Comparison of ENCODE assay signal across 19 cellular contexts in the genomic region with DNA sequence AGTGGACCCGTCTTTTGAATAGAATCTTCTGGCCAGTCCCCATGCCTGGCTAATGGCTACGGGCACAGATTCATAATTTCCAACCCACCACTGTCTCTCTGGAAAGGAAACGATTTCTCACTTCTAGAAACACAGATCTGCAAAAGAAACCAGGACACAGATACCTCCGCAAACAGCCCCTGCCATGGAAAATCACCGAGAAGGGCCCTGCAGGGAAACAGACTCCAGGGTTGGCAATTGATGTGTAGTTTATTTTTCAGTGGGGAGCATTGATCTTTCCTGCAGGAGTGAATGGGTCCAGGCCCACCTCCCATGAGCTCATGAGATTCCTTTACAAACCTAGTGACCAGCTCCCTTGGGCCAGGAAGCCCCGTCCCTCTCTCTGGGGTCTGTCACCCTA.
A peak's percentile ranks its signal among the peaks of the same experiment; 100 is the strongest.
DNase-seq lines count a peak whose midpoint lies in the region; FAIRE-seq and TF ChIP-seq lines count a peak whose summit lies in the region.
"Had no signal": no experiment of that assay in that cellular context is flagged by ENCODE, and none has a peak within 500 bp of the region (broad histone marks: within the 10 kb centered on the region; RNA-seq: fewer than 3 reads in every experiment).

No MANE protein-coding gene starts in this region.

- H2BK15ac ChIP-seq in H9 (ENCODE audit: low read depth, low read length): no peak overlapping the region

- H3K4ac ChIP-seq in H9 (ENCODE audit: low read depth, low read length): no peak overlapping the region

- H3K9ac ChIP-seq in H9 (ENCODE audit: extremely low read depth, insufficient read length, low read length): no peak overlapping the region

- H3T11ph ChIP-seq in H9 (ENCODE audit: low read length): no peak overlapping the region

- H2BK20ac ChIP-seq in H9 (ENCODE audit: low read depth, low read length, poor library complexity, severe bottlenecking): no peak overlapping the region

- no peak overlapping the region for H2AFZ ChIP-seq in H9 (ENCODE audit: low read length)

- H2BK120ac ChIP-seq in H9 (ENCODE audit: low read depth, low read length, poor library complexity, severe bottlenecking): no peak overlapping the region

- no peak overlapping the region for H3K14ac ChIP-seq in H9 (ENCODE audit: insufficient read depth, low read length)

- H4K20me1 ChIP-seq in H9 (ENCODE audit: control insufficient read depth, insufficient read depth, insufficient read length): no peaks in the 10 kb centered on the region

- H3K18ac ChIP-seq in H9 (ENCODE audit: insufficient read length, low read depth, low read length): no peak overlapping the region

- H3K9me3 ChIP-seq in H9 (ENCODE audit: control insufficient read depth, low read depth, low read length): no peaks in the 10 kb centered on the region
- H3K9me3 ChIP-seq: BE2C had no signal

- H3K27me3 Mint-ChIP-seq in H9 (ENCODE audit: low read depth): peaks cover 4% of the 10 kb centered on the region; the same call in 1 of the 2 replicates
- peaks cover 3% of the 10 kb centered on the region for H3K27me3 Mint-ChIP-seq in neural crest cell (ENCODE audit: low read depth)

- no peak overlapping the region for H3K23ac ChIP-seq in H9 (ENCODE audit: insufficient read length, low read depth, low read length)

- H3K23me2 ChIP-seq in H9 (ENCODE audit: insufficient read length, low read depth, low read length, poor library complexity, severe bottlenecking): no peaks in the 10 kb centered on the region

- H3K27ac ChIP-seq in H9 (ENCODE audit: insufficient read length, low read depth, low read length) (no peak overlapping the region), cingulate gyrus (ENCODE audit: low read depth, low read length) (peak overlapping the region; percentile 14)

- no peak for FAIRE-seq in frontal cortex (lab: Jason Lieb, UNC)
- FAIRE-seq: GM12878, HepG2 had no signal

- no peaks in the 10 kb centered on the region for H3K79me1 ChIP-seq in H9 (ENCODE audit: insufficient read depth, low read depth, low read length, poor library complexity, severe bottlenecking)

- no peak overlapping the region for H2AK5ac ChIP-seq in H9 (ENCODE audit: insufficient read length, low read length)

- H3K79me2 ChIP-seq in H9 (ENCODE audit: insufficient read depth, low read length): no peaks in the 10 kb centered on the region

- no peak overlapping the region; a peak in 1 of 7 replicates for H3K27ac Mint-ChIP-seq in H9
- peak overlapping the region; percentile 10 for H3K27ac Mint-ChIP-seq in neural crest cell (ENCODE audit: unreplicated experiment)
- H3K27ac Mint-ChIP-seq: CD14-positive monocyte; CD8-positive, alpha-beta T cell; IgD-negative memory B cell had no signal

- no peak overlapping the region for H3K4me2 ChIP-seq in H9 (ENCODE audit: insufficient read depth, insufficient read length, low read length)

- H4K91ac ChIP-seq in H9 (ENCODE audit: insufficient read length, low read depth, low read length): no peak overlapping the region

- 0 out of 5 replicates have a peak overlapping the region, but pooled peaks of 1 of the 2 experiments have one; percentile 47 for H3K4me3 Mint-ChIP-seq in H9
- H3K4me3 Mint-ChIP-seq in neural crest cell: no peak overlapping the region
- H3K4me3 Mint-ChIP-seq: CD14-positive monocyte; CD8-positive, alpha-beta T cell; IgD-negative memory B cell had no signal

- DNase-seq in H9 (peak; percentile 12), neural crest cell (ENCODE audit: low read depth, low spot score) (no peak), frontal cortex (ENCODE audit: low spot score in 2 of 2) (no peak), NCI-H1930 (lab: John Stamatoyannopoulos, UW) (no peak), DMS79 (lab: John Stamatoyannopoulos, UW) (no peak)
- DNase-seq in stimulated activated CD4-positive, alpha-beta T cell treated with anti-CD3 and anti-CD28 coated beads, Interleukin-4, amount 100 ng/mL, for 24 hours: no peak
- DNase-seq: ACHN; BE2C; Calu3; CD8-positive, alpha-beta T cell; DND-41; EL; GOT3; H7 had no signal

- no peaks in the 10 kb centered on the region for H3K9me3 Mint-ChIP-seq in H9
- H3K9me3 Mint-ChIP-seq in neural crest cell: no peaks in the 10 kb centered on the region
- H3K9me3 Mint-ChIP-seq: CD8-positive, alpha-beta T cell; IgD-negative memory B cell had no signal

- WGBS in H9 (ENCODE audit: extremely low coverage, insufficient read length, low lambda C conversion rate): no CpG with 5 or more reads among the region's 6 CpGs

- no peak overlapping the region for H4K8ac ChIP-seq in H9 (replicated peaks; ENCODE audit: insufficient read length, low read depth, low read length)

- no peak overlapping the region for H2BK12ac ChIP-seq in H9 (ENCODE audit: insufficient read length, low read depth, low read length)

- TF ChIP-seq CTCF in H9 (conservative IDR thresholded peaks at IDR 0.05) (no peak), neural crest cell (conservative IDR thresholded peaks at IDR 0.05) (no peak)

- no peaks in the 10 kb centered on the region for H3K4me1 ChIP-seq in H9 (ENCODE audit: insufficient read depth, low read length)
- H3K4me1 ChIP-seq: BE2C had no signal

- H4K5ac ChIP-seq in H9 (ENCODE audit: insufficient read length, low read depth, low read length): no peak overlapping the region

- no peaks in the 10 kb centered on the region for H3K27me3 ChIP-seq in H9 (ENCODE audit: insufficient read depth, low read length)
- H3K27me3 ChIP-seq: BE2C had no signal

- H3K36me3 Mint-ChIP-seq in H9 (ENCODE audit: insufficient read depth in 1 of 3, low read depth in 3 of 3) (no peaks in the 10 kb centered on the region), neural crest cell (ENCODE audit: low read depth) (no peaks in the 10 kb centered on the region)
- H3K36me3 Mint-ChIP-seq: CD14-positive monocyte; CD8-positive, alpha-beta T cell; IgD-negative memory B cell had no signal

- no peak overlapping the region for H2BK5ac ChIP-seq in H9 (ENCODE audit: insufficient read length, low read length)

- no peak overlapping the region for H3K56ac ChIP-seq in H9 (ENCODE audit: insufficient read length, low read depth, low read length)

- H3K4me1 Mint-ChIP-seq in H9: peaks cover 12 to 31% of the 10 kb centered on the region in 2 experiments
- H3K4me1 Mint-ChIP-seq in neural crest cell: peaks cover 38% of the 10 kb centered on the region
